8 cellular contexts compared by ENCODE assay signal in genomic region chr11:76719281-76719680, GRCh38. TPM values are rescaled to one million over a fixed set of nuclear protein-coding genes. Genes with fewer than 3 reads are reported as not detected.
"Had no signal": no experiment of that assay in that cellular context is flagged by ENCODE, and none has a peak within 500 bp of the region (broad histone marks: within the 10 kb centered on the region; RNA-seq: fewer than 3 reads in every experiment).

No MANE protein-coding gene starts in this region.

- ATAC-seq: GM23338, HepG2 had no signal

- DNase-seq: H9, HCEC 1CT, KBM-7 had no signal

- H3K9ac ChIP-seq: KMS-11 had no signal

- H3K4me3 ChIP-seq: GM23338 had no signal

- H2AFZ ChIP-seq: GM23338 had no signal

- H3K27ac ChIP-seq: HL-60, KMS-11 had no signal

- H3K4me2 ChIP-seq: GM23338, KMS-11 had no signal

- FAIRE-seq: HepG2 had no signal

RNA-seq across cellular contexts. Expression of gene LRRC32, which starts 48.7 kb away (rescaled TPM):
- total RNA-seq: HepG2 had no signal
- polyA plus RNA-seq: IgD-negative memory B cell had no signal
